Comparison of ENCODE assay signal across 8 cellular contexts in the genomic region with DNA sequence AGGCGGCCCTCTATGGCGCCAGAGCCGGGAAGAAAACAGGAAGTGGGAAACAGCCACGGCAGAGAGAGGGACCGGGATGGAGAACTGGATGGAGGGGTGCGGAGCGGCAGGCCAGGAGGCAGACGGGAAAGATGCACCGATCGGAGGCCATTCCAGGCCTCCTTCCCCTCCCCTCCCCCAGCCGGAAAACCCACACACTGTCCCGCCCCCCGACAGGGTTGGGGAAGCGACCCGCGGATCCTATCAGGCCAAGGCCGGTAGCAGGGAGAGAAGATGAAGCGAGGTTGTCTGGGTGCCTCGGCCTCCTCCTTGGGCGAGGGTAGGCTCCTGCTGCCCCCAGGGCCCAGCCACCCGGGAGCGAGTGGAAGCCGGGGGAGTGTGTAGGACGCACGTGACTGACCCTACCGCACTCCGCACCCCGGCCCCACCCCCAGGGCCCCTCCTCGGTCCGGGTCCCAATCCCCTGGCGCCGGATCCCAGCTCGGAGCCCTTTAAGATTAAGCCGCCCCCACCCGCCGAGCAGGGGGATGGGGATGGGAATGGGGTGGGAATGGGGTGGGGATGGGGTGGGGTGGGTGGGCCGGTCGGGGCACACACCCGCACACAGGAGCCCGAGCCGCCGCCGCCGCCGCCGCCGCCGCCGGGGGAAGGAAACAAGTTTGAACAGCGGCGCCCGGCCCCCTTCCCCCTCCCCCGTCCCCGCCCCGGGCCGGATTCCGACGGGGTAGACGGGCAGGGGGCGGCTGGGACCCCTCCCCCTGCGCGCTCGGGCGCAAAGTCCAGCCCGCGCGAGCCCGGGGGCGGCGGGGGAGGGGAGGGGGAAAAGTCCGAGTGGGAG. TPM values are rescaled to one million over a fixed set of nuclear protein-coding genes. Genes with fewer than 3 reads are reported as not detected.
A peak's percentile ranks its signal among the peaks of the same experiment; 100 is the strongest.
DNase-seq lines count a peak whose midpoint lies in the region; ATAC-seq and TF ChIP-seq lines count a peak whose summit lies in the region.

No MANE protein-coding gene starts in this region.

- intact Hi-C loops in heart right ventricle (cut with DNase I) = loop anchor here in 4 of 10 donors (1.0 to 2.0 kb wide), 2 partner anchors 15 to 16 kb away; a partner anchor contains a TSS

- peaks cover 7 to 16% of the 10 kb centered on the region in 2 experiments for H3K36me3 ChIP-seq in SK-N-SH (replicated peaks in 1 of 2; ENCODE audit: control insufficient read depth in 1 of 2, insufficient read depth in 2 of 2, low read length in 1 of 2)
- peaks cover 0 to 21% (median 7%) of the 10 kb centered on the region in 9 donors for H3K36me3 ChIP-seq in heart right ventricle

- H3K9me3 ChIP-seq in SK-N-SH = no peaks in the 10 kb centered on the region
- no peaks in the 10 kb centered on the region for H3K9me3 ChIP-seq in heart right ventricle

- peaks cover 5% of the 10 kb centered on the region for H3K27me3 Mint-ChIP-seq in activated naive CD8-positive, alpha-beta T cell treated with anti-CD3 and anti-CD28 coated beads, Interleukin-2, amount 50 U/mL, for 24 hours
- no peaks in the 10 kb centered on the region for H3K27me3 Mint-ChIP-seq in progenitor cell of endocrine pancreas

- H3K4me2 ChIP-seq in SK-N-SH = peak overlapping the region; percentile 98

- H3K4me3 ChIP-seq in GM12875 (ENCODE audit: low read depth, low read length) (peak overlapping the region; percentile 95), SK-N-SH (ENCODE audit: low read depth in 2 of 2, low read length in 1 of 2) (peak overlapping the region; percentile 89 to 96), heart right ventricle (peak overlapping the region; percentile 73 to 100 (median 98))

- peak overlapping the region; percentile 96 for H3K4me3 Mint-ChIP-seq in activated naive CD8-positive, alpha-beta T cell treated with anti-CD3 and anti-CD28 coated beads, Interleukin-2, amount 50 U/mL, for 24 hours
- H3K4me3 Mint-ChIP-seq in progenitor cell of endocrine pancreas (ENCODE audit: low read depth) = peak overlapping the region; percentile 85

- H3K27ac Mint-ChIP-seq in activated naive CD8-positive, alpha-beta T cell treated with anti-CD3 and anti-CD28 coated beads, Interleukin-2, amount 50 U/mL, for 24 hours = peak overlapping the region; percentile 97
- H3K27ac Mint-ChIP-seq in progenitor cell of endocrine pancreas = peak overlapping the region; percentile 94

- H3F3A ChIP-seq in SK-N-SH (replicated peaks; ENCODE audit: insufficient read depth) = peaks cover 31% of the 10 kb centered on the region

- peaks cover 17 to 33% of the 10 kb centered on the region in 2 experiments for H3K4me1 ChIP-seq in SK-N-SH (ENCODE audit: control insufficient read depth in 1 of 2, insufficient read depth in 2 of 2, low read depth in 1 of 2, low read length in 1 of 2)
- peaks cover 28 to 68% (median 55%) of the 10 kb centered on the region in 9 donors for H3K4me1 ChIP-seq in heart right ventricle

- H3K4me1 Mint-ChIP-seq in activated naive CD8-positive, alpha-beta T cell treated with anti-CD3 and anti-CD28 coated beads, Interleukin-2, amount 50 U/mL, for 24 hours = peaks cover 33% of the 10 kb centered on the region
- peaks cover 19% of the 10 kb centered on the region for H3K4me1 Mint-ChIP-seq in progenitor cell of endocrine pancreas (ENCODE audit: low read depth)

- peaks cover 17% of the 10 kb centered on the region for H3K36me3 Mint-ChIP-seq in activated naive CD8-positive, alpha-beta T cell treated with anti-CD3 and anti-CD28 coated beads, Interleukin-2, amount 50 U/mL, for 24 hours (ENCODE audit: low read depth)
- H3K36me3 Mint-ChIP-seq in progenitor cell of endocrine pancreas (ENCODE audit: insufficient read depth) = peaks cover 3% of the 10 kb centered on the region

- peak overlapping the region; percentile 99 for H3K9ac ChIP-seq in SK-N-SH

- TF ChIP-seq CTCF in GM12875 (IDR thresholded peaks at IDR 0.05; ENCODE audit: borderline replicate concordance, insufficient read depth, low read depth, low read length) = no peak
- TF ChIP-seq CTCF in SK-N-SH (IDR thresholded peaks at IDR 0.05) = no peak
- TF ChIP-seq CTCF in heart right ventricle (IDR thresholded peaks at IDR 0.05) = no peak
- no peak for TF ChIP-seq CTCF in progenitor cell of endocrine pancreas (IDR thresholded peaks at IDR 0.05; ENCODE audit: unreplicated experiment)

- no peaks in the 10 kb centered on the region for H3K9me3 Mint-ChIP-seq in activated naive CD8-positive, alpha-beta T cell treated with anti-CD3 and anti-CD28 coated beads, Interleukin-2, amount 50 U/mL, for 24 hours
- H3K9me3 Mint-ChIP-seq in progenitor cell of endocrine pancreas (ENCODE audit: low read depth) = no peaks in the 10 kb centered on the region

- DNase-seq in HK-2 (ENCODE audit: unreplicated experiment) = peak; percentile 52
- peak; percentile 83 for DNase-seq in SK-N-SH
- peak; percentile 64 for DNase-seq in activated naive CD8-positive, alpha-beta T cell treated with anti-CD3 and anti-CD28 coated beads, Interleukin-2, amount 50 U/mL, for 24 hours
- peak; percentile 66 to 68 for DNase-seq in heart right ventricle
- peak; percentile 69 for DNase-seq in progenitor cell of endocrine pancreas (ENCODE audit: low spot score, unreplicated experiment)
- no peak for DNase-seq in NCI-H2107 treated with DMSO at 0.1 percent for 48 hours (lab: John Stamatoyannopoulos, UW; ENCODE audit: unreplicated experiment)

- peak overlapping the region; percentile 89 to 90 for H3K27ac ChIP-seq in SK-N-SH (ENCODE audit: low read depth in 2 of 2, low read length in 1 of 2)
- peak overlapping the region; percentile 96 to 100 (median 98) for H3K27ac ChIP-seq in heart right ventricle

- WGBS in SK-N-SH (ENCODE audit: low lambda C conversion rate) = 2% methylated on average over 26 of the region's 71 CpGs
- WGBS in heart right ventricle, 2 donors = 0 to 1% methylated on average over 40 to 68 of the region's 71 CpGs

- no peak for TF ChIP-seq RAD21 in SK-N-SH (IDR thresholded peaks at IDR 0.05; ENCODE audit: low read length)

- no peaks in the 10 kb centered on the region for H3K9me2 ChIP-seq in SK-N-SH

- POLR2A ChIA-PET in SK-N-SH (lab: Yijun Ruan, JAX) = no interaction called here

- H2AFZ ChIP-seq in SK-N-SH (ENCODE audit: low read depth) = no peak overlapping the region

- TF ChIP-seq EP300 in SK-N-SH (IDR thresholded peaks at IDR 0.05; ENCODE audit: borderline replicate concordance in 1 of 2, low read depth in 1 of 2, low read length in 1 of 2) = no peak

- H4K20me1 ChIP-seq in SK-N-SH (ENCODE audit: insufficient read depth) = peaks cover 47% of the 10 kb centered on the region

- H3K27me3 ChIP-seq in SK-N-SH (ENCODE audit: insufficient read depth) (no peaks in the 10 kb centered on the region), heart right ventricle (no peaks in the 10 kb centered on the region)

- CTCF ChIA-PET in SK-N-SH (lab: Yijun Ruan, JAX) = interaction anchor here (0.9 to 14.8 kb wide), 2 partner anchors 26 to 121 kb away, joined by 3 to 205 read pairs; a partner anchor contains a TSS

- ATAC-seq in activated naive CD8-positive, alpha-beta T cell treated with anti-CD3 and anti-CD28 coated beads, Interleukin-2, amount 50 U/mL, for 24 hours = peak; percentile 6
- peak; percentile 1 to 24 (median 4) for ATAC-seq in heart right ventricle
- ATAC-seq in HG02571 (IDR thresholded peaks at IDR 0.05; ENCODE audit: unreplicated experiment) = no peak

- peaks cover 71% of the 10 kb centered on the region for H3K79me2 ChIP-seq in SK-N-SH (ENCODE audit: insufficient read depth)

TF ChIP-seq in SK-N-SH, 30 proteins besides CTCF, POLR2A, EP300 and RAD21 (continues in another document):
- no peak for TF ChIP-seq MEF2A (IDR thresholded peaks at IDR 0.05; ENCODE audit: borderline replicate concordance, low read depth)
- TF ChIP-seq CHD2 (IDR thresholded peaks at IDR 0.05; ENCODE audit: low read length, partially characterized antibody) = peak; percentile 9
- TF ChIP-seq, protein P1, sequence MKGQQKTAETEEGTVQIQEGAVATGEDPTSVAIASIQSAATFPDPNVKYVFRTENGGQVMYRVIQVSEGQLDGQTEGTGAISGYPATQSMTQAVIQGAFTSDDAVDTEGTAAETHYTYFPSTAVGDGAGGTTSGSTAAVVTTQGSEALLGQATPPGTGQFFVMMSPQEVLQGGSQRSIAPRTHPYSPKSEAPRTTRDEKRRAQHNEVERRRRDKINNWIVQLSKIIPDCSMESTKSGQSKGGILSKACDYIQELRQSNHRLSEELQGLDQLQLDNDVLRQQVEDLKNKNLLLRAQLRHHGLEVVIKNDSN (IDR thresholded peaks at IDR 0.05; ENCODE audit: borderline replicate concordance, low read depth) = peak; percentile 66; the same call in 1 of the 2 replicates
- peak; percentile 44; the same call in 1 of the 2 replicates for TF ChIP-seq MXI1 (IDR thresholded peaks at IDR 0.05; ENCODE audit: low read depth, low read length)
- TF ChIP-seq ELF1 (IDR thresholded peaks at IDR 0.05) = peak; percentile 43; the same call in 1 of the 2 replicates

RNA-seq across cellular contexts. Expression of a gene that starts 1.5 kb away (rescaled TPM):
- polyA plus RNA-seq in SK-N-SH (2012; rRNA removed) = 89.6 and 94.5 TPM in 2 replicates
- polyA plus RNA-seq in SK-N-SH (2012; cell fraction: cytosol; rRNA removed) = 38.5 and 54.1 TPM in 2 replicates
- 101 and 184 TPM in 2 replicates for polyA plus RNA-seq in SK-N-SH (2012; cell fraction: nucleus; rRNA removed)
- total RNA-seq in heart right ventricle = 10 to 100 TPM; 29.8 to 40.2 (median 32.9) TPM
- 10 to 100 TPM; 31.8 to 49.0 TPM for polyA plus RNA-seq in heart right ventricle
- 106 and 111 TPM in 2 replicates for total RNA-seq in progenitor cell of endocrine pancreas

RNA-seq across cellular contexts. Expression of a gene that starts 11.1 kb away (rescaled TPM):
- polyA plus RNA-seq in SK-N-SH (2012; rRNA removed) = 42.1 and 47.2 TPM in 2 replicates
- polyA plus RNA-seq in SK-N-SH (2012; cell fraction: cytosol; rRNA removed) = 26.1 and 35.6 TPM in 2 replicates
- 27.6 and 44.6 TPM in 2 replicates for polyA plus RNA-seq in SK-N-SH (2012; cell fraction: nucleus; rRNA removed)
- 10 to 100 TPM; 31.9 to 46.1 (median 36.4) TPM for total RNA-seq in heart right ventricle
- polyA plus RNA-seq in heart right ventricle = 10 to 100 TPM; 31.2 to 51.0 TPM
- 53.0 and 54.7 TPM in 2 replicates for total RNA-seq in progenitor cell of endocrine pancreas

RNA-seq across cellular contexts. Expression of a gene that starts 15.6 kb away (rescaled TPM):
- 8.6 and 16.9 TPM in 2 replicates for polyA plus RNA-seq in SK-N-SH (2012; rRNA removed)
- polyA plus RNA-seq in SK-N-SH (2012; cell fraction: cytosol; rRNA removed) = 7.7 and 12.5 TPM in 2 replicates
- 67.2 and 121 TPM in 2 replicates for polyA plus RNA-seq in SK-N-SH (2012; cell fraction: nucleus; rRNA removed)
- total RNA-seq in heart right ventricle = 10 to 100 TPM; 27.9 to 42.0 (median 32.0) TPM
- 10 to 100 TPM; 17.6 to 39.8 TPM for polyA plus RNA-seq in heart right ventricle
- total RNA-seq in progenitor cell of endocrine pancreas = 86.0 and 87.2 TPM in 2 replicates

RNA-seq across cellular contexts. Expression of a gene that starts 33.4 kb away (rescaled TPM):
- 3.5 and 4.0 TPM in 2 replicates for polyA plus RNA-seq in SK-N-SH (2012; rRNA removed)
- polyA plus RNA-seq in SK-N-SH (2012; cell fraction: cytosol; rRNA removed) = 1.7 and 2.6 TPM in 2 replicates
- polyA plus RNA-seq in SK-N-SH (2012; cell fraction: nucleus; rRNA removed) = 3.4 and 4.3 TPM in 2 replicates
- total RNA-seq in heart right ventricle = 1 to 10 TPM; 3.2 to 7.0 (median 5.4) TPM
- polyA plus RNA-seq in heart right ventricle = 1 to 10 TPM; 3.2 to 3.4 TPM
- 17.6 and 21.1 TPM in 2 replicates for total RNA-seq in progenitor cell of endocrine pancreas

RNA-seq across cellular contexts. Expression of a gene that starts 36.0 kb away (rescaled TPM):
- polyA plus RNA-seq in SK-N-SH (2012; rRNA removed) = 30.2 and 31.1 TPM in 2 replicates
- 15.7 and 23.9 TPM in 2 replicates for polyA plus RNA-seq in SK-N-SH (2012; cell fraction: cytosol; rRNA removed)
- 29.2 and 30.8 TPM in 2 replicates for polyA plus RNA-seq in SK-N-SH (2012; cell fraction: nucleus; rRNA removed)
- total RNA-seq in heart right ventricle = 10 to 100 TPM in 9 of 10 donors, 1 to 10 TPM in 1; 9.8 to 20.5 (median 12.2) TPM
- 10 to 100 TPM; 12.9 to 15.2 TPM for polyA plus RNA-seq in heart right ventricle
- 35.7 and 38.3 TPM in 2 replicates for total RNA-seq in progenitor cell of endocrine pancreas
